In genomic region chr12:25960176-25960575, GRCh38 we compare ENCODE assay signal across 8 cellular contexts. TPM values are rescaled to one million over a fixed set of nuclear protein-coding genes. Genes with fewer than 3 reads are reported as not detected.
DNase-seq lines count a peak whose midpoint lies in the region; ATAC-seq and TF ChIP-seq lines count a peak whose summit lies in the region.

No MANE protein-coding gene starts in this region.

- intact Hi-C loops in activated CD4-positive, alpha-beta T cell treated with anti-CD3 and anti-CD28 coated beads for 36 hours (cut with DNase I, micrococcal nuclease) = no loop called here

- peaks cover 10% of the 10 kb centered on the region for H3K4me1 Mint-ChIP-seq in activated CD4-positive, alpha-beta T cell treated with anti-CD3 and anti-CD28 coated beads for 36 hours

- POLR2A ChIA-PET in activated CD4-positive, alpha-beta T cell treated with anti-CD3 and anti-CD28 coated beads for 36 hours (lab: Charles Lee) = no interaction called here

- no peaks in the 10 kb centered on the region for H3K9me3 Mint-ChIP-seq in activated CD4-positive, alpha-beta T cell treated with anti-CD3 and anti-CD28 coated beads for 36 hours (ENCODE audit: low read depth)

- peaks cover 37% of the 10 kb centered on the region for H3K27me3 Mint-ChIP-seq in activated CD4-positive, alpha-beta T cell treated with anti-CD3 and anti-CD28 coated beads for 36 hours

- peak; percentile 24 for TF ChIP-seq CTCF in fibroblast of the aortic adventitia (IDR thresholded peaks at IDR 0.05; ENCODE audit: insufficient read depth, low read length)

- CTCF ChIA-PET in activated CD4-positive, alpha-beta T cell treated with anti-CD3 and anti-CD28 coated beads for 36 hours (lab: Charles Lee) = interaction anchor here (1.5 kb wide), 1 partner anchor 11 kb away, joined by 4 read pairs; no protein-coding TSS in a partner anchor

- peak overlapping the region; percentile 4 for H3K4me3 Mint-ChIP-seq in activated CD4-positive, alpha-beta T cell treated with anti-CD3 and anti-CD28 coated beads for 36 hours

- peak; percentile 17 for DNase-seq in activated CD4-positive, alpha-beta T cell treated with anti-CD3 and anti-CD28 coated beads for 36 hours
- no peak for DNase-seq in activated CD4-positive, alpha-beta T cell treated with anti-CD3 and anti-CD28 coated beads for 48 hours
- DNase-seq in SKM-1 (lab: John Stamatoyannopoulos, UW; ENCODE audit: unreplicated experiment) (peak; percentile 3), fibroblast of the aortic adventitia (ENCODE audit: low read depth) (peak; percentile 64), pons (ENCODE audit: low spot score) (peak; percentile 85)

- no peak overlapping the region for H3K27ac Mint-ChIP-seq in activated CD4-positive, alpha-beta T cell treated with anti-CD3 and anti-CD28 coated beads for 36 hours

- H3K4me3 ChIP-seq in fibroblast of the aortic adventitia (ENCODE audit: low read depth, low read length) = peak overlapping the region; percentile 94

- H3K36me3 Mint-ChIP-seq in activated CD4-positive, alpha-beta T cell treated with anti-CD3 and anti-CD28 coated beads for 36 hours (ENCODE audit: low read depth) = no peaks in the 10 kb centered on the region

- ATAC-seq in activated CD4-positive, alpha-beta T cell treated with anti-CD3 and anti-CD28 coated beads for 36 hours = no peak
- no peak for ATAC-seq in GM18517 (IDR thresholded peaks at IDR 0.05; ENCODE audit: unreplicated experiment)
- no peak for ATAC-seq in GM19351 (IDR thresholded peaks at IDR 0.05; ENCODE audit: unreplicated experiment)
- ATAC-seq in HG03439 (IDR thresholded peaks at IDR 0.05; ENCODE audit: unreplicated experiment) = no peak

RNA-seq across cellular contexts. Expression of gene RASSF8, which starts 1.7 kb away (rescaled TPM):
- total RNA-seq in activated CD4-positive, alpha-beta T cell treated with anti-CD3 and anti-CD28 coated beads for 36 hours = 1 to 10 TPM; 1.2 to 1.3 TPM
- 85.8 and 128 TPM in 2 replicates for total RNA-seq in fibroblast of the aortic adventitia (ENCODE audit: low replicate concordance)

Comparison
In these comparisons a context has a peak if more than half of its experiments do, and no peak if none do; other contexts are left out.
1. RNA of gene RASSF8, which starts 1.7 kb away (total RNA-seq): 85.8 to 128 TPM in fibroblast of the aortic adventitia; 1.2 to 1.3 TPM in activated CD4-positive, alpha-beta T cell treated with anti-CD3 and anti-CD28 coated beads for 36 hours; every median in the first group is over 10 times any median in the second.